ENCODE assay signal across 9 cellular contexts in genomic region chr11:95108671-95109551, GRCh38. TPM values are rescaled to one million over a fixed set of nuclear protein-coding genes. Genes with fewer than 3 reads are reported as not detected.
A peak's percentile ranks its signal among the peaks of the same experiment; 100 is the strongest.
DNase-seq lines count a peak whose midpoint lies in the region; ATAC-seq, FAIRE-seq and TF ChIP-seq lines count a peak whose summit lies in the region.
"Had no signal": no experiment of that assay in that cellular context is flagged by ENCODE, and none has a peak within 500 bp of the region (broad histone marks: within the 10 kb centered on the region; RNA-seq: fewer than 3 reads in every experiment).

No MANE protein-coding gene starts in this region.

- FAIRE-seq in astrocyte (lab: Jason Lieb, UNC) = peak; percentile 23

- H3K4me1 Mint-ChIP-seq in astrocyte (ENCODE audit: low read depth, unreplicated experiment) = peaks cover 32% of the 10 kb centered on the region

- WGBS in right cardiac atrium = 47% methylated on average over 6 of the region's 6 CpGs

- H3K4me2 ChIP-seq in astrocyte (ENCODE audit: low read length) = peak overlapping the region; percentile 64

- H3K36me3 Mint-ChIP-seq in astrocyte (ENCODE audit: low read depth, unreplicated experiment) = peaks cover 8% of the 10 kb centered on the region

- TF ChIP-seq CTCF in astrocyte (IDR thresholded peaks at IDR 0.05; ENCODE audit: insufficient read depth, low read depth, low read length) = no peak

- intact Hi-C loops in right cardiac atrium (cut with DNase I) = no loop called here

- H3K9me3 ChIP-seq in astrocyte (ENCODE audit: insufficient read depth, low read depth, low read length) (no peaks in the 10 kb centered on the region), right cardiac atrium (ENCODE audit: control insufficient read depth, low read length) (no peaks in the 10 kb centered on the region)

- peak overlapping the region; percentile 56 for H3K27ac ChIP-seq in astrocyte (ENCODE audit: low read depth, low read length)
- peak overlapping the region; percentile 85 for H3K27ac ChIP-seq in right cardiac atrium (ENCODE audit: low read length)

- H3K4me1 ChIP-seq in astrocyte (ENCODE audit: insufficient read depth, low read length) (peaks cover 25% of the 10 kb centered on the region), right cardiac atrium (ENCODE audit: control insufficient read depth, insufficient read depth, low read length) (peaks cover 12% of the 10 kb centered on the region)

- peak overlapping the region; percentile 6 for H3K4me3 ChIP-seq in astrocyte (ENCODE audit: insufficient read depth, low read depth, low read length)
- H3K4me3 ChIP-seq in right cardiac atrium (ENCODE audit: low read length) = no peak overlapping the region

- H3K79me2 ChIP-seq in astrocyte (ENCODE audit: insufficient read depth, low read length) = peaks cover 7% of the 10 kb centered on the region

- H2AFZ ChIP-seq in astrocyte (ENCODE audit: low read depth, low read length) = no peak overlapping the region

- H3K9me3 Mint-ChIP-seq in astrocyte (ENCODE audit: unreplicated experiment) = peaks cover 2% of the 10 kb centered on the region

- ATAC-seq in right cardiac atrium (peak; percentile 70 to 93), HG03108 (IDR thresholded peaks at IDR 0.05; ENCODE audit: unreplicated experiment) (no peak)

- H3K27ac Mint-ChIP-seq in astrocyte (ENCODE audit: unreplicated experiment) = peak overlapping the region; percentile 79

- H3K9ac ChIP-seq in astrocyte (ENCODE audit: low read length) = peak overlapping the region; percentile 34

- peak overlapping the region; percentile 6 for H3K4me3 Mint-ChIP-seq in astrocyte (ENCODE audit: unreplicated experiment)

- DNase-seq in HUDEP-2 (lab: John Stamatoyannopoulos, UW; ENCODE audit: unreplicated experiment in 76 of 76) (peak in 45 of 76 experiments; percentile 7 to 76 (median 47)), astrocyte (ENCODE audit: low read depth) (peak; percentile 57), right cardiac atrium (no peak), smooth muscle cell of the brain vasculature (ENCODE audit: low read depth, low spot score) (peak; percentile 60), superior temporal gyrus (ENCODE audit: extremely low spot score) (no peak), NCI-H146 (lab: John Stamatoyannopoulos, UW) (no peak)
- DNase-seq in activated CD8-positive, alpha-beta memory T cell treated with anti-CD3 and anti-CD28 coated beads, Interleukin-2, amount 50 U/mL, for 4 hours = no peak

- peaks cover 17% of the 10 kb centered on the region for H4K20me1 ChIP-seq in astrocyte (ENCODE audit: insufficient read depth, low read length)

- H3K27me3 ChIP-seq in astrocyte (ENCODE audit: insufficient read depth, low read length) (no peaks in the 10 kb centered on the region), right cardiac atrium (ENCODE audit: control insufficient read depth, insufficient read depth) (no peaks in the 10 kb centered on the region)

- no peaks in the 10 kb centered on the region for H3K27me3 Mint-ChIP-seq in astrocyte (ENCODE audit: low read depth, unreplicated experiment)

- H3K36me3 ChIP-seq in astrocyte (ENCODE audit: insufficient read depth, low read length) = no peaks in the 10 kb centered on the region

RNA-seq across cellular contexts. Expression of gene ENDOD1, which starts 19.3 kb away (rescaled TPM):
- total RNA-seq in astrocyte (29.8 and 34.4 TPM in 2 replicates), right cardiac atrium (10 to 100 TPM; 12.0 to 19.5 (median 14.6) TPM)
- polyA plus RNA-seq in right cardiac atrium = 8.8 TPM

RNA-seq across cellular contexts. Expression of gene SRSF8, which starts 42.2 kb away (rescaled TPM):
- 41.6 and 47.5 TPM in 2 replicates for total RNA-seq in astrocyte
- total RNA-seq in right cardiac atrium = 10 to 100 TPM; 30.5 to 39.4 (median 35.0) TPM
- 32.1 TPM for polyA plus RNA-seq in right cardiac atrium

RNA-seq across cellular contexts. Expression of gene KDM4F, which starts 59.7 kb away (rescaled TPM):
- total RNA-seq in astrocyte (not detected in 2 replicates), right cardiac atrium (not detected)
- not detected for polyA plus RNA-seq in right cardiac atrium
- total RNA-seq: urinary bladder had no signal
- polyA plus RNA-seq: urinary bladder had no signal

Comparison
In these comparisons a context has a peak if more than half of its experiments do, and no peak if none do; other contexts are left out.
1. DNase-seq: peak in HUDEP-2 (45 of 76), astrocyte (single experiment) and smooth muscle cell of the brain vasculature (single experiment); none in right cardiac atrium (0 of 3), superior temporal gyrus (single experiment), activated CD8-positive, alpha-beta memory T cell treated with anti-CD3 and anti-CD28 coated beads, Interleukin-2, amount 50 U/mL, for 4 hours (single experiment) and NCI-H146 (single experiment).